In the genomic region with DNA sequence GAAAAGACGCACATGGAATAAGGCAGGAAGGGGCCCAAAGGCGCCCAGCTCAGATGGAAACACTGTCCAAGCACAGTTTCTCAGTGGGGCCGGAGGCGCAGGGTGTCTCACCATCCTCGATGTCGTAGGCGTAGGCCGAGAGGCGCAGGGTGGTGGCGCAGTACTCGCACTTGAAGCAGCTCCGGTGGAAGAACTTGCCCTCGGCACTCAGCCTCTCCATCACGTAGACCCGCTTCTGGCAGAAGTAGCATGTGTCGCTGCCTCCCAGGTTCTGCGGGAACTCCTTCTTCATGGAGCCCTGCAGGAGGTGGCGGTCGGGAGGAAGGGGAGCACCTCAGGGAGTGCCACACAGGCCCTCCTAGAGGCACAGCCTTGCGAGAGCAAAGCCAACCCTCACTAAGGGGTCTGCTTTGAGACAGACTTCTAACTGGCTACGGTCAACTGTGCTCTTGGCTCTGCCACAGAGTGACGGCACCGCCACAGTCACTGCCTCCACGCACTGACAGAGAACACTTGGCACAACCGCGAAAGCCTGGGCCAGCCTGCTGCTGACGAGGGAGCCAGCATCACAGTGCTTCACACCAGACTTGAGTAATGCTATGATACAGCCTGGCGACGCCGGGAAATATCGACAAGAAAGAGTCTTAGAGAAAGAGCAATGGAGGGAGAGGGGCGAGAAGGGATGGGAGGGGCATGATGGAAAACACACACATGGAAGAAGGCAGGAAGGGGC, we compare ENCODE assay signal across 16 cellular contexts.
DNase-seq lines count a peak whose midpoint lies in the region; ATAC-seq and TF ChIP-seq lines count a peak whose summit lies in the region.
"Had no signal": no experiment of that assay in that cellular context is flagged by ENCODE, and none has a peak within 500 bp of the region (broad histone marks: within the 10 kb centered on the region; RNA-seq: fewer than 3 reads in every experiment).

No MANE protein-coding gene starts in this region.

- no peak overlapping the region for H2AFZ ChIP-seq in mammary epithelial cell (ENCODE audit: low read depth, low read length)

- TF ChIP-seq CTCF in mammary epithelial cell (conservative IDR thresholded peaks at IDR 0.05 in 1 of 2, IDR thresholded peaks at IDR 0.05 in 1 of 2; ENCODE audit: extremely low read depth in 1 of 2, insufficient read depth in 1 of 2, low read depth in 1 of 2, low read length in 2 of 2): no peak

- no peaks in the 10 kb centered on the region for H3K27me3 ChIP-seq in mammary epithelial cell (ENCODE audit: insufficient read depth, low read length)
- H3K27me3 ChIP-seq: upper lobe of left lung had no signal

- dilution Hi-C loops in mammary epithelial cell (cut with HindIII; ENCODE audit: low sequenced_read_pairs): no loop called here

- no peaks in the 10 kb centered on the region for H3K27me3 Mint-ChIP-seq in stimulated activated naive B cell treated with anti-CD40 and anti-IgM and Interleukin-4, amounts not matched to agents 10 μg/mL and 1 μg/mL and 100 μg/mL, for 72 hours
- no peaks in the 10 kb centered on the region for H3K27me3 Mint-ChIP-seq in activated CD4-positive, alpha-beta T cell treated with anti-CD3 and anti-CD28 coated beads, Interleukin-2, amount 10 ng/mL, durations not matched to agents 24 days and 14 days

- peaks cover 27% of the 10 kb centered on the region for H3K79me2 ChIP-seq in mammary epithelial cell (ENCODE audit: insufficient read depth, low read length)

- DNase-seq in mammary epithelial cell (no peak), Right ventricle myocardium superior (peak; percentile 80), middle frontal gyrus (ENCODE audit: extremely low spot score, low spot score) (peak; percentile 64), substantia nigra (lab: John Stamatoyannopoulos, UW) (peak in 44 of 49 donors; percentile 22 to 87 (median 70))
- no peak for DNase-seq in stimulated activated naive B cell treated with anti-CD40 and anti-IgM and Interleukin-4, amounts not matched to agents 10 μg/mL and 1 μg/mL and 100 μg/mL, for 72 hours
- no peak for DNase-seq in activated CD4-positive, alpha-beta T cell treated with anti-CD3 and anti-CD28 coated beads, Interleukin-2, amount 10 ng/mL, durations not matched to agents 24 days and 14 days
- DNase-seq: activated gamma-delta T cell treated with Interleukin-2 at 50 U/mL for 16 hours; DMS79; MV-4-11; NCI-H187 treated with DMSO at 0.1 percent for 48 hours; NCI-H524; stimulated activated naive CD4-positive, alpha-beta T cell; upper lobe of left lung had no signal

- 93% methylated on average over 20 of the region's 32 CpGs for WGBS in mammary epithelial cell (ENCODE audit: low coverage, missing lambda C conversion rate)

- H4K20me1 ChIP-seq in mammary epithelial cell (ENCODE audit: insufficient read depth, low read length): peaks cover 5% of the 10 kb centered on the region

- peaks cover 46 to 71% of the 10 kb centered on the region in 2 donors for H3K36me3 Mint-ChIP-seq in stimulated activated naive B cell treated with anti-CD40 and anti-IgM and Interleukin-4, amounts not matched to agents 10 μg/mL and 1 μg/mL and 100 μg/mL, for 72 hours
- peaks cover 7% of the 10 kb centered on the region for H3K36me3 Mint-ChIP-seq in activated CD4-positive, alpha-beta T cell treated with anti-CD3 and anti-CD28 coated beads, Interleukin-2, amount 10 ng/mL, durations not matched to agents 24 days and 14 days (ENCODE audit: low read depth)

- H3K4me2 ChIP-seq in mammary epithelial cell (ENCODE audit: insufficient read depth, low read depth, low read length): peak overlapping the region; percentile 3

- BruUV-seq in mammary epithelial cell (replicated peaks; lab: Mats Ljungman, UMichigan): no TSS peak

- H3K9me3 ChIP-seq in mammary epithelial cell (replicated peaks; ENCODE audit: insufficient read depth, low read length): no peaks in the 10 kb centered on the region
- H3K9me3 ChIP-seq: upper lobe of left lung had no signal

- no peak overlapping the region for H3K4me3 Mint-ChIP-seq in stimulated activated naive B cell treated with anti-CD40 and anti-IgM and Interleukin-4, amounts not matched to agents 10 μg/mL and 1 μg/mL and 100 μg/mL, for 72 hours
- no peak overlapping the region for H3K4me3 Mint-ChIP-seq in activated CD4-positive, alpha-beta T cell treated with anti-CD3 and anti-CD28 coated beads, Interleukin-2, amount 10 ng/mL, durations not matched to agents 24 days and 14 days

- no peak overlapping the region for H3K27ac Mint-ChIP-seq in stimulated activated naive B cell treated with anti-CD40 and anti-IgM and Interleukin-4, amounts not matched to agents 10 μg/mL and 1 μg/mL and 100 μg/mL, for 72 hours
- no peak overlapping the region for H3K27ac Mint-ChIP-seq in activated CD4-positive, alpha-beta T cell treated with anti-CD3 and anti-CD28 coated beads, Interleukin-2, amount 10 ng/mL, durations not matched to agents 24 days and 14 days

- H3K27ac ChIP-seq in mammary epithelial cell (ENCODE audit: insufficient read depth, low read depth, low read length): no peak overlapping the region
- H3K27ac ChIP-seq in substantia nigra (ENCODE audit: low read depth, low read length, poor library complexity, severe bottlenecking): peak overlapping the region; percentile 15
- H3K27ac ChIP-seq: upper lobe of left lung had no signal

- CTCF ChIA-PET in mammary epithelial cell (lab: Charles Lee; ENCODE audit: low non-redundant PET): interaction anchor here (0.5 to 0.7 kb wide), 2 partner anchors 100 to 204 kb away, joined by 3 to 6 read pairs; no protein-coding TSS in a partner anchor

- ATAC-seq in Right ventricle myocardium superior (ENCODE audit: poor library complexity) (peak; percentile 83), GM18867 (IDR thresholded peaks at IDR 0.05; ENCODE audit: unreplicated experiment) (no peak), HG02610 (IDR thresholded peaks at IDR 0.05; ENCODE audit: unreplicated experiment) (no peak)
- no peak for ATAC-seq in stimulated activated naive B cell treated with anti-CD40 and anti-IgM and Interleukin-4, amounts not matched to agents 10 μg/mL and 1 μg/mL and 100 μg/mL, for 72 hours (replicated peaks)
- ATAC-seq: sciatic nerve had no signal

- intact Hi-C loops in mammary epithelial cell (cut with micrococcal nuclease) (no loop called here), Right ventricle myocardium superior (cut with DNase I) (no loop called here)
- intact Hi-C loops in activated CD4-positive, alpha-beta T cell treated with anti-CD3 and anti-CD28 coated beads, Interleukin-2, amount 10 ng/mL, durations not matched to agents 24 days and 14 days (cut with micrococcal nuclease): no loop called here

- in situ Hi-C loops in mammary epithelial cell (cut with MboI; ENCODE audit: low sequenced_read_pairs in 2 of 2): no loop called here

- H3K4me1 ChIP-seq in mammary epithelial cell (ENCODE audit: insufficient read depth, low read length): peaks cover 16% of the 10 kb centered on the region
- H3K4me1 ChIP-seq: upper lobe of left lung had no signal

- peaks cover 12 to 15% of the 10 kb centered on the region in 2 donors for H3K4me1 Mint-ChIP-seq in stimulated activated naive B cell treated with anti-CD40 and anti-IgM and Interleukin-4, amounts not matched to agents 10 μg/mL and 1 μg/mL and 100 μg/mL, for 72 hours
- H3K4me1 Mint-ChIP-seq in activated CD4-positive, alpha-beta T cell treated with anti-CD3 and anti-CD28 coated beads, Interleukin-2, amount 10 ng/mL, durations not matched to agents 24 days and 14 days: no peaks in the 10 kb centered on the region

- no peaks in the 10 kb centered on the region for H3K9me3 Mint-ChIP-seq in stimulated activated naive B cell treated with anti-CD40 and anti-IgM and Interleukin-4, amounts not matched to agents 10 μg/mL and 1 μg/mL and 100 μg/mL, for 72 hours
- no peaks in the 10 kb centered on the region for H3K9me3 Mint-ChIP-seq in activated CD4-positive, alpha-beta T cell treated with anti-CD3 and anti-CD28 coated beads, Interleukin-2, amount 10 ng/mL, durations not matched to agents 24 days and 14 days

- no peak overlapping the region for H3K9ac ChIP-seq in mammary epithelial cell (ENCODE audit: insufficient read depth, low read length)

- H3K4me3 ChIP-seq in mammary epithelial cell (replicated peaks in 1 of 3; ENCODE audit: insufficient read depth in 1 of 3, low read depth in 2 of 3, low read length in 3 of 3): no peak overlapping the region
- H3K4me3 ChIP-seq: upper lobe of left lung had no signal

- H3K36me3 ChIP-seq in mammary epithelial cell (ENCODE audit: insufficient read depth, low read length): peaks cover 26% of the 10 kb centered on the region

Comparison
In these comparisons a context has a peak if more than half of its experiments do, and no peak if none do; other contexts are left out.
1. DNase-seq: peak in Right ventricle myocardium superior (single experiment), middle frontal gyrus (single experiment) and substantia nigra (44 of 49); none in mammary epithelial cell (single experiment), stimulated activated naive B cell treated with anti-CD40 and anti-IgM and Interleukin-4, amounts not matched to agents 10 μg/mL and 1 μg/mL and 100 μg/mL, for 72 hours (single experiment) and activated CD4-positive, alpha-beta T cell treated with anti-CD3 and anti-CD28 coated beads, Interleukin-2, amount 10 ng/mL, durations not matched to agents 24 days and 14 days (single experiment).